ENCODE assay signal across 3 cellular contexts in the genomic region with DNA sequence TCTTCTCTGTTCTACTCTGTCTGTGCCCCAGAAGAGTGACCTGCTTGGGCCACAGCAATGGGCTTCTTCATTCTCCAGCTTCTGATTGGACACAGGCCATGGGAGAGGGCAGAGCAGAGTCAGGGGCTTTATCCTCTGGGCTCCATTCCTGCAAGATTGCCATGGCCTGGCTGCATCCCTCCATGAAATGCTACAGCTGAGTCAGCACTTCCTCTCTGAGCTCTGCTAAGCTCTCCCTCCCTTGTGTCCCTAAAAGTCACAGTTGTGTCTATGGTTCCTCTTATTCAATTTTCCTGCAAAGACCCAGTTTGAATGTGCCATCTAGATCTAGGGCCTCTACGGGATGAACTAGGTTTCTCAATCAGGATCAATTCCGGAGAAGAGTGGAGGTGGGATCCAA.
TF ChIP-seq lines count a peak whose summit lies in the region.

No MANE protein-coding gene starts in this region.

TF ChIP-seq in A549, 52 proteins besides CTCF, POLR2A, EP300 and RAD21:
- no peak for TF ChIP-seq NFE2L2 (conservative IDR thresholded peaks at IDR 0.05; ENCODE audit: low read length)
- no peak for TF ChIP-seq TP53 (CRISPR knock-in tag; IDR thresholded peaks at IDR 0.05)
- TF ChIP-seq MAFK (IDR thresholded peaks at IDR 0.05; ENCODE audit: partially characterized antibody) = peak; percentile 94

TF ChIP-seq in IMR-90, 13 proteins besides CTCF, POLR2A, EP300 and RAD21:
- no peak for TF ChIP-seq SMC3 (IDR thresholded peaks at IDR 0.05; ENCODE audit: low read depth, low read length)
- peak; percentile 83 for TF ChIP-seq MAFK (IDR thresholded peaks at IDR 0.05; ENCODE audit: low read depth, low read length)
- no peak for TF ChIP-seq MXI1 (IDR thresholded peaks at IDR 0.05; ENCODE audit: borderline replicate concordance, low read depth, low read length)

TF ChIP-seq in K562, 482 proteins besides CTCF, POLR2A, EP300 and RAD21:
- TF ChIP-seq SMAD4 (CRISPR knock-in tag; conservative IDR thresholded peaks at IDR 0.05) = no peak
- peak; percentile 90 for TF ChIP-seq MAFK (IDR thresholded peaks at IDR 0.05; ENCODE audit: low read length)
- peak; percentile 89 for TF ChIP-seq MAFF (IDR thresholded peaks at IDR 0.05; ENCODE audit: low read length)
- TF ChIP-seq MAFG (tag; conservative IDR thresholded peaks at IDR 0.05) = peak; percentile 86
- TF ChIP-seq ZNF316 (IDR thresholded peaks at IDR 0.05) = peak; percentile 92
- TF ChIP-seq C11orf30 (IDR thresholded peaks at IDR 0.05; ENCODE audit: low read depth) = peak; percentile 90
